ENCODE assay signal across 1 cellular context in genomic region chr15:65355983-65356353, GRCh38.
TF ChIP-seq lines count a peak whose summit lies in the region.

No MANE protein-coding gene starts in this region.

TF ChIP-seq in SK-N-SH, 30 proteins besides CTCF, POLR2A, EP300 and RAD21 (continued from another document):
- TF ChIP-seq GABPA (IDR thresholded peaks at IDR 0.05; ENCODE audit: low read depth) (no peak), GATA2 (CRISPR knock-in tag; IDR thresholded peaks at IDR 0.05) (no peak), JUND (IDR thresholded peaks at IDR 0.05) (no peak), RCOR1 (IDR thresholded peaks at IDR 0.05; ENCODE audit: low read length) (no peak)
